In the genomic region with DNA sequence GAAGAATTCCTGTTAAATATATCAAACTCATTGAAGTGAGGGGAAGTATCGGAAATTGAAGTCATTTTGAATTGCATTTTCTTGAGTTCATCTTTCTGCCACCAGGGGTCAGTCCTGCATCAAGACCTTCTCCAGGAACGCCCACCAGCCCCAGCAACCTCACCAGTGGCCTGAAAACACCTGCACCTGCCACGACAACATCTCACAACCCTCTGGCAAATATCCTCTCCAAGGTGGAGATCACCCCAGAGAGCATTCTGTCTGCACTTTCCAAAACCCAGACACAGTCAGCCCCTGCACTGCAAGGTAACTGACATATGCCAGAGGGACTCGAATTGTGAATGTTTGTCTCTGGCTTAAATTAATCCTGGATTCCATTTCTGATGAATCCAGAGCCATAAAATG, we compare ENCODE assay signal across 8 cellular contexts. TPM values are rescaled to one million over a fixed set of nuclear protein-coding genes. Genes with fewer than 3 reads are reported as not detected.
A peak's percentile ranks its signal among the peaks of the same experiment; 100 is the strongest.
DNase-seq lines count a peak whose midpoint lies in the region; ATAC-seq and TF ChIP-seq lines count a peak whose summit lies in the region.

No MANE protein-coding gene starts in this region.

- no peak overlapping the region for H3K4me3 ChIP-seq in adrenal gland

- CTCF ChIA-PET in GM10248 (lab: Yijun Ruan, JAX) = interaction anchor here (1.2 to 1.7 kb wide), 5 partner anchors 52 to 96 kb away, joined by 3 to 10 read pairs (median 7); no protein-coding TSS in a partner anchor

- ATAC-seq in GM21723 (IDR thresholded peaks at IDR 0.05; ENCODE audit: unreplicated experiment) = no peak
- no peak for ATAC-seq in HG03108 (IDR thresholded peaks at IDR 0.05; ENCODE audit: unreplicated experiment)

- 33 to 40% (median 37%) methylated on average over 4 of the region's 4 CpGs for WGBS in adrenal gland, 4 donors

- TF ChIP-seq CTCF in GM10248 (IDR thresholded peaks at IDR 0.05; ENCODE audit: control extremely low read depth, extremely low read depth, low read depth, missing control alignments) (peak; percentile 81), adrenal gland (IDR thresholded peaks at IDR 0.05) (peak; percentile 64 to 86 (median 80))

- no peak for TF ChIP-seq POLR2A in adrenal gland (IDR thresholded peaks at IDR 0.05)

- peak; percentile 83 for DNase-seq in GM10248 (ENCODE audit: extremely low spot score)
- peak; percentile 3 for DNase-seq in NCI-H1417 treated with DMSO at 0.1 percent for 48 hours (lab: John Stamatoyannopoulos, UW)
- peak; percentile 25 to 68 (median 56) for DNase-seq in T-helper 2 cell
- peak; percentile 42 to 74 (median 63) for DNase-seq in adrenal gland
- peak; percentile 10 to 16 for DNase-seq in hippocampal formation (lab: John Stamatoyannopoulos, UW)
- peak; percentile 62 for DNase-seq in stimulated activated CD4-positive, alpha-beta T cell treated with anti-CD3 and anti-CD28 coated beads, Interleukin-12 subunit alpha, Interleukin-12 subunit beta, amount 100 ng/mL, for 4 hours

- H3K27me3 ChIP-seq in adrenal gland = no peaks in the 10 kb centered on the region

- peaks cover 0 to 46% of the 10 kb centered on the region in 2 donors for H3K36me3 ChIP-seq in adrenal gland (replicated peaks in 1 of 2)

- H3K27ac ChIP-seq in adrenal gland = no peak overlapping the region

- H3K4me1 ChIP-seq in adrenal gland (replicated peaks in 1 of 2) = peaks cover 5 to 7% of the 10 kb centered on the region in 2 donors

- intact Hi-C loops in adrenal gland (cut with DNase I) = loop anchor here in 1 of 2 donors (5.0 kb wide), 1 partner anchor 68 kb away; no protein-coding TSS in a partner anchor

- no peaks in the 10 kb centered on the region for H3K9me3 ChIP-seq in adrenal gland (replicated peaks in 1 of 3)

- POLR2A ChIA-PET in GM10248 (lab: Yijun Ruan, JAX) = no interaction called here

RNA-seq across cellular contexts. Expression of gene TARS2, which starts 22.8 kb away (rescaled TPM):
- 10 to 100 TPM; 21.6 to 87.4 (median 30.2) TPM for total RNA-seq in adrenal gland
- 10 to 100 TPM; 24.9 to 28.8 (median 28.2) TPM for polyA plus RNA-seq in adrenal gland

RNA-seq across cellular contexts. Expression of gene ECM1, which starts 43.5 kb away (rescaled TPM):
- total RNA-seq in adrenal gland = 10 to 100 TPM; 14.0 to 63.0 (median 25.0) TPM
- 10 to 100 TPM; 22.2 to 54.4 (median 44.4) TPM for polyA plus RNA-seq in adrenal gland

RNA-seq across cellular contexts. Expression of gene FALEC, which starts 51.1 kb away (rescaled TPM):
- under 1 TPM in 1 of 8 donors, not detected in 7; 0.61 TPM for total RNA-seq in adrenal gland
- polyA plus RNA-seq in adrenal gland = under 1 TPM in 1 of 3 donors, not detected in 2; 0.40 TPM

Comparison
In these comparisons a context has a peak if more than half of its experiments do, and no peak if none do; other contexts are left out.
1. DNase-seq: peak in every context shown above with its lines; median percentile 83 in GM10248; 63 in adrenal gland; 62 in stimulated activated CD4-positive, alpha-beta T cell treated with anti-CD3 and anti-CD28 coated beads, Interleukin-12 subunit alpha, Interleukin-12 subunit beta, amount 100 ng/mL, for 4 hours; 56 in T-helper 2 cell; 13 in hippocampal formation; 3 in NCI-H1417 treated with DMSO at 0.1 percent for 48 hours.